1 cellular context compared by ENCODE assay signal in the genomic region with DNA sequence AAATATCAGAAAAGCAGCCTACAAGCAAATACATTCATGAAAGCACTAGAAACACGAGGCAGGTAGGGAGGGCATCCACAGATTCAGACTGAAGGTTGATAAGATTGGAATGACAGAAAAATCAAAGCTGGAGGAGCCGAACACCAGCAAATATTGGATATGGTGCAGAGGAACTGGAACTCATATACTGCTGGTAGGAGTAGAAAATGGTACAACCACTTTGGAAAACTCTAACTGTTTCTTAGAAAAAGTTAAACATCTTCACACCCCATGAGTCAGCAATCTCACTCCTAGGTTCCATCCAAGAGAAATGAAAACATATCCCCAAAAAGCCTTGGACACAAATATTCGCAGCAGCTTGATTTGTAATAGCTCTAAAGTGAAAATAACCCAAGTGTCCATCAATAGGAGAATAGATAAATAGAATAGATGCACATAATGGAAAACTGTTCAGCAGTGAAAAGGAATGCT.
TF ChIP-seq lines count a peak whose summit lies in the region.

No MANE protein-coding gene starts in this region.

TF ChIP-seq in A549, 52 proteins besides CTCF, POLR2A, EP300 and RAD21 (continued from another document):
- TF ChIP-seq REST (IDR thresholded peaks at IDR 0.05) (no peak), MAFK (IDR thresholded peaks at IDR 0.05; ENCODE audit: partially characterized antibody) (peak; percentile 29)
TF ChIP-seq in A549: peak in this region for 1.
